Comparison of ENCODE assay signal across 28 cellular contexts in the genomic region with DNA sequence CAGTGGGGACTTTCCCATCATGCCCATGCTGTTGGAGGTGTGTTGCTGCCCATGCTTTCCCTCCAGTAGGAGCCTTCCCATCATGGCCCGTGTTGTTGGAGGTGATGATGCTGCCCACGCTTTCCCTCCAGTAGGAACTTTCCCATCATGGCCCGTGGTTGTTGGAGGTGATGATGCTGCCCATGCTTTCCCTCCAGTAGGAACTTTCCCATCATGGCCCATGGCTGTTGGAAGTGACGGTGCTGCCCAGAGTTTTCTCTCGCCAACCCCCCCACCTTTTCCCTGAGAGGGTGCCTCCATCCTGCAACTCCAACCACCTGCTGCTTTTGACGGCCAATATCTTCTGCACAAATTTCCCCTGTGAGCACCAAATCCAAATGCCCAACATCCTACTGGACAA.
"Had no signal": no experiment of that assay in that cellular context is flagged by ENCODE, and none has a peak within 500 bp of the region (broad histone marks: within the 10 kb centered on the region; RNA-seq: fewer than 3 reads in every experiment).

No MANE protein-coding gene starts in this region.

- H3K27me3 ChIP-seq: adrenal gland, heart right ventricle, left lung, neutrophil, ovary, right atrium auricular region, transverse colon, vagina had no signal

- H3K27ac Mint-ChIP-seq: activated CD4-positive, alpha-beta T cell treated with anti-CD3 and anti-CD28 coated beads for 36 hours; activated naive CD8-positive, alpha-beta T cell; stimulated activated naive CD8-positive, alpha-beta T cell treated with anti-CD3 and anti-CD28 coated beads, Interleukin-15, amount 100 ng/mL, for 72 hours; T-helper 2 cell treated with Interferon-gamma antibody and Interleukin-4, amounts not matched to agents 5 μg/mL and 100 μg/mL, for 36 hours had no signal

- H3K27me3 Mint-ChIP-seq: activated CD4-positive, alpha-beta T cell treated with anti-CD3 and anti-CD28 coated beads for 36 hours; activated naive CD8-positive, alpha-beta T cell; naive thymus-derived CD4-positive, alpha-beta T cell; stimulated activated naive CD8-positive, alpha-beta T cell treated with anti-CD3 and anti-CD28 coated beads, Interleukin-15, amount 100 ng/mL, for 72 hours had no signal

- H3K36me3 ChIP-seq: adrenal gland, heart right ventricle, left lung, neutrophil, ovary, prostate gland, right atrium auricular region, transverse colon, vagina, WERI-Rb-1 had no signal

- FAIRE-seq: astrocyte, colon, kidney, TTC549 had no signal

- ATAC-seq: activated CD4-positive, alpha-beta T cell treated with anti-CD3 and anti-CD28 coated beads for 36 hours; heart right ventricle; left lung; naive thymus-derived CD4-positive, alpha-beta T cell; SK-N-SH treated with all-trans-retinoic acid at 6 μM for 48 hours; stimulated activated naive CD8-positive, alpha-beta T cell treated with anti-CD3 and anti-CD28 coated beads, Interleukin-15, amount 100 ng/mL, for 72 hours had no signal

- H3K4me3 Mint-ChIP-seq: activated CD4-positive, alpha-beta T cell treated with anti-CD3 and anti-CD28 coated beads for 36 hours; activated naive CD8-positive, alpha-beta T cell; naive thymus-derived CD4-positive, alpha-beta T cell; stimulated activated naive CD8-positive, alpha-beta T cell treated with anti-CD3 and anti-CD28 coated beads, Interleukin-15, amount 100 ng/mL, for 72 hours; T-helper 2 cell treated with Interferon-gamma antibody and Interleukin-4, amounts not matched to agents 5 μg/mL and 100 μg/mL, for 36 hours had no signal

- H3K4me3 ChIP-seq: adrenal gland, heart right ventricle, left lung, lung, ovary, prostate gland, right atrium auricular region, transverse colon, vagina had no signal

- H3K27ac ChIP-seq: epithelial cell of prostate, left lung, neutrophil, ovary, prostate gland, transverse colon, vagina, WERI-Rb-1 had no signal

- DNase-seq: activated CD4-positive, alpha-beta T cell treated with anti-CD3 and anti-CD28 coated beads for 36 hours; activated CD4-positive, alpha-beta T cell treated with anti-CD3 and anti-CD28 coated beads, Interleukin-2, amount 50 U/mL, for 4 hours; activated gamma-delta T cell treated with Interleukin-2 at 50 U/mL for 16 hours; activated T-cell treated with anti-CD3 and anti-CD28 coated beads for 4 hours; central memory CD4-positive, alpha-beta T cell; heart right ventricle; kidney; left lung; naive thymus-derived CD4-positive, alpha-beta T cell; stimulated activated CD4-positive, alpha-beta T cell treated with anti-CD3 and anti-CD28 coated beads, Interleukin-12 subunit alpha, Interleukin-12 subunit beta, amount 100 ng/mL, for 4 hours; stimulated activated CD4-positive, alpha-beta T cell treated with anti-CD3 and anti-CD28 coated beads, Interleukin-4, amount 100 ng/mL, for 4 hours; stimulated activated naive CD8-positive, alpha-beta T cell treated with anti-CD3 and anti-CD28 coated beads, Interleukin-15, amount 100 ng/mL, for 72 hours; transverse colon; WERI-Rb-1 had no signal

- H3K9me3 ChIP-seq: adrenal gland, heart right ventricle, left lung, neutrophil, ovary, prostate gland, right atrium auricular region, transverse colon, vagina had no signal
